8 cellular contexts compared by ENCODE assay signal in genomic region chr7:8176370-8177081, GRCh38.
DNase-seq lines count a peak whose midpoint lies in the region; ATAC-seq and TF ChIP-seq lines count a peak whose summit lies in the region.

No MANE protein-coding gene starts in this region.

- peak; percentile 60 for DNase-seq in NCI-H1436 (lab: John Stamatoyannopoulos, UW)
- DNase-seq in activated T-cell treated with anti-CD3 and anti-CD28 coated beads for 4 hours, result peak; percentile 15
- peak; percentile 17 for DNase-seq in midbrain (lab: John Stamatoyannopoulos, UW)
- DNase-seq in NCI-H2171 (lab: John Stamatoyannopoulos, UW), result no peak
- DNase-seq in vagina (ENCODE audit: extremely low spot score in 2 of 2), result no peak
- DNase-seq in iPS-NIHi7 (ENCODE audit: extremely low spot score), result no peak

- no peaks in the 10 kb centered on the region for H3K9me3 ChIP-seq in vagina

- no peaks in the 10 kb centered on the region for H3K4me1 ChIP-seq in vagina

- H3K36me3 ChIP-seq in vagina, result no peaks in the 10 kb centered on the region

- H3K4me3 ChIP-seq in vagina, result no peak overlapping the region

- peak; percentile 11 for TF ChIP-seq POLR2A in GM18526 (IDR thresholded peaks at IDR 0.05; ENCODE audit: extremely low read depth, insufficient read length)
- no peak for TF ChIP-seq POLR2A in vagina (IDR thresholded peaks at IDR 0.05)

- no peak for TF ChIP-seq CTCF in vagina (IDR thresholded peaks at IDR 0.05)

- no peaks in the 10 kb centered on the region for H3K27me3 ChIP-seq in vagina

- intact Hi-C loops in vagina (cut with DNase I), result no loop called here

- peak; percentile 66 for ATAC-seq in HG02623 (IDR thresholded peaks at IDR 0.05; ENCODE audit: unreplicated experiment)

- H3K27ac ChIP-seq in vagina, result no peak overlapping the region

Comparison
In these comparisons a context has a peak if more than half of its experiments do, and no peak if none do; other contexts are left out.
1. DNase-seq: peak in NCI-H1436 (single experiment), activated T-cell treated with anti-CD3 and anti-CD28 coated beads for 4 hours (single experiment) and midbrain (single experiment); none in NCI-H2171 (single experiment), vagina (0 of 2) and iPS-NIHi7 (single experiment).